Comparison of ENCODE assay signal across 1 cellular context in the genomic region with DNA sequence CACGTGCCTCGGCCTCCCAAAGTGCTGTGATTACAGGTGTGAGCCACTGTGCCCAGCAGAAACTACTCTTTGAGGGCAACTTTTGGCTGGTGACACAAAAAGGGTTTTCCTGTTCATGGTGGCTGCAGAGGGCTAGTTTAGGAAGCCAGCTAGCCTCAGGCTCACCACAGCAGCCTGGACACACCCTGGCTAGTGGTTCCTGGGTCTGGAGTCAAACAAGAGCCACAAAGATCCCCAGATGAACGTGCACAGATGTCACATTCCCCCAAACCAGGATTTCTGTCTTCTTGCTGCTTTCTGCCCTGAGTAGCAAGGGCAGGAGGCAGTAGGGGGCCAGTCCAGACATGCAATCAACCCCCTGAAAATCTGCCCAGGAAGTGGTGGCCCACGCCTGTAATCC.
TF ChIP-seq lines count a peak whose summit lies in the region.

No MANE protein-coding gene starts in this region.

TF ChIP-seq in HEK293T, 16 proteins besides CTCF, POLR2A, EP300 and RAD21 (continued from another document):
- TF ChIP-seq L3MBTL2 (conservative IDR thresholded peaks at IDR 0.05): no peak
- no peak for TF ChIP-seq SUZ12 (IDR thresholded peaks at IDR 0.05)
- no peak for TF ChIP-seq ELF4 (IDR thresholded peaks at IDR 0.05)
- no peak for TF ChIP-seq NFRKB (IDR thresholded peaks at IDR 0.05)
